6 cellular contexts compared by ENCODE assay signal in the genomic region with DNA sequence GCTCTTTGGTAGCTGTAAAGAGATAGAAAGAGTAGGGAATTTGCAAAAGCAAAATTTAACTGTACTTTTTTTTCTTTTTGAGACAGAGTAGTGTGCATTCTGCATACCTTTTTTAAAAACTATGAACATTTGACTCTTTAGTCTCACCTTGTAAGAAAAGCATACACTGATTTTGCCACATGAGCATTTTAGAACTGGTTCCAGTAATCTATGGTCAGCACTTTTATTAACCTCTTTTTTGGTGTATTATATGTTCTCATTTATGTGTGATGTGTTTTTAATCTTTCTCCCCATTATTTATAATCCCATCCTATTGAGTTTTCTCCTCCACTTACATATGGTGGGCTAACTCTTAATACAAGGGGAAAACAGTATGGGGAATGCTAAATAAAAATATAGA.
"Had no signal": no experiment of that assay in that cellular context is flagged by ENCODE, and none has a peak within 500 bp of the region (broad histone marks: within the 10 kb centered on the region; RNA-seq: fewer than 3 reads in every experiment).

No MANE protein-coding gene starts in this region.

- FAIRE-seq: HTR-8/SVneo, K562 had no signal

- ATAC-seq: K562 had no signal

- DNase-seq: KBM-7, KG1 had no signal

- H3K9ac ChIP-seq: KMS-11 had no signal

- H3K27ac ChIP-seq: HL-60, KMS-11 had no signal

- H3K4me3 ChIP-seq: K562 had no signal

- H3K4me2 ChIP-seq: KMS-11 had no signal
